ENCODE assay signal across 1 cellular context in the genomic region with DNA sequence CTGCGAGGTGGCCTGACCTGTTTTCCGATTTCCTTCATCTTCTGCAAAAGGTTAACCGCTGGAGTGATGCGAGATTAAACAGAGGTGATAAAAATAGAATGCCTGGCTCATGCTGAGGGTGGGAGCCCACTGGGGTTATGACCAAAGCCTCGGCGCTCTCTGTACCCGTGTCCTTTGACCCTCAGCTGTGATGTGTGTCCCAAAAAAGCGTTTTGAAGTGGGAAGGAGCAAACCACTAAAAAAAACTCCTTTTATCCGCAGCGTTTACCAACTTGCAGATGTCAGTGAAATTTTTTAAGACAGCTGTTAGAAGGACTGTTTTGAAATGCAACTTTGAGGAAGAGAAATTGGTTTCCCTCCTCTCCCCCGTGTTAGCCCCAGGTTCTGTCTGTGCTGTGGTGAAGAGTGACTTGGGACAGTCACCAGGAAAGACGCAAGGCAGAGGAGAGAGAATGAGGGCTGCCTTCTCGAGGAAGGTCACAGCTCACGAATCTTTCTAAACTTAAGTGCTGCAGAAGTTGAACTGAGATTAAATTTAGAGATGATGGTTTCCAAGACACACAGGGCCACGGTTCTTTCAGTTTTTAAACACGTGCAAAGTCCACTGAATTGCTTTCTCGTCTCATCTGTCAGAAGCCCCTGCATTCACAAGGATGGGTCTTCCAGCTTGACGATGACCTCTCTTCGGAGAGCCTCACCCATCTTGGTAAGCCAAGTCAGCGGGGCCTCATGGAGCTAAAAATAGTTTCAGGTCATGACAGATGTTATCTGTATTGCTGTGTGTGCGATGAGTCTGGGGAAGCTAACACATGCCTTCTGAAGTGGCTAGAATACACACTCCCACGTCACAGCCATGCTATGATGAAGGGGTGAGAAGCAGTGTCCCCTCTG.
TF ChIP-seq lines count a peak whose summit lies in the region.

No MANE protein-coding gene starts in this region.

TF ChIP-seq in HepG2, 621 proteins besides CTCF, POLR2A, EP300 and RAD21:
- no peak for TF ChIP-seq ZNF614 (CRISPR knock-in tag; IDR thresholded peaks at IDR 0.05; ENCODE audit: borderline replicate concordance)
- no peak for TF ChIP-seq ZNF619 (CRISPR knock-in tag; IDR thresholded peaks at IDR 0.05)
- TF ChIP-seq NFE2 (CRISPR knock-in tag; IDR thresholded peaks at IDR 0.05): no peak
- TF ChIP-seq, protein P1, sequence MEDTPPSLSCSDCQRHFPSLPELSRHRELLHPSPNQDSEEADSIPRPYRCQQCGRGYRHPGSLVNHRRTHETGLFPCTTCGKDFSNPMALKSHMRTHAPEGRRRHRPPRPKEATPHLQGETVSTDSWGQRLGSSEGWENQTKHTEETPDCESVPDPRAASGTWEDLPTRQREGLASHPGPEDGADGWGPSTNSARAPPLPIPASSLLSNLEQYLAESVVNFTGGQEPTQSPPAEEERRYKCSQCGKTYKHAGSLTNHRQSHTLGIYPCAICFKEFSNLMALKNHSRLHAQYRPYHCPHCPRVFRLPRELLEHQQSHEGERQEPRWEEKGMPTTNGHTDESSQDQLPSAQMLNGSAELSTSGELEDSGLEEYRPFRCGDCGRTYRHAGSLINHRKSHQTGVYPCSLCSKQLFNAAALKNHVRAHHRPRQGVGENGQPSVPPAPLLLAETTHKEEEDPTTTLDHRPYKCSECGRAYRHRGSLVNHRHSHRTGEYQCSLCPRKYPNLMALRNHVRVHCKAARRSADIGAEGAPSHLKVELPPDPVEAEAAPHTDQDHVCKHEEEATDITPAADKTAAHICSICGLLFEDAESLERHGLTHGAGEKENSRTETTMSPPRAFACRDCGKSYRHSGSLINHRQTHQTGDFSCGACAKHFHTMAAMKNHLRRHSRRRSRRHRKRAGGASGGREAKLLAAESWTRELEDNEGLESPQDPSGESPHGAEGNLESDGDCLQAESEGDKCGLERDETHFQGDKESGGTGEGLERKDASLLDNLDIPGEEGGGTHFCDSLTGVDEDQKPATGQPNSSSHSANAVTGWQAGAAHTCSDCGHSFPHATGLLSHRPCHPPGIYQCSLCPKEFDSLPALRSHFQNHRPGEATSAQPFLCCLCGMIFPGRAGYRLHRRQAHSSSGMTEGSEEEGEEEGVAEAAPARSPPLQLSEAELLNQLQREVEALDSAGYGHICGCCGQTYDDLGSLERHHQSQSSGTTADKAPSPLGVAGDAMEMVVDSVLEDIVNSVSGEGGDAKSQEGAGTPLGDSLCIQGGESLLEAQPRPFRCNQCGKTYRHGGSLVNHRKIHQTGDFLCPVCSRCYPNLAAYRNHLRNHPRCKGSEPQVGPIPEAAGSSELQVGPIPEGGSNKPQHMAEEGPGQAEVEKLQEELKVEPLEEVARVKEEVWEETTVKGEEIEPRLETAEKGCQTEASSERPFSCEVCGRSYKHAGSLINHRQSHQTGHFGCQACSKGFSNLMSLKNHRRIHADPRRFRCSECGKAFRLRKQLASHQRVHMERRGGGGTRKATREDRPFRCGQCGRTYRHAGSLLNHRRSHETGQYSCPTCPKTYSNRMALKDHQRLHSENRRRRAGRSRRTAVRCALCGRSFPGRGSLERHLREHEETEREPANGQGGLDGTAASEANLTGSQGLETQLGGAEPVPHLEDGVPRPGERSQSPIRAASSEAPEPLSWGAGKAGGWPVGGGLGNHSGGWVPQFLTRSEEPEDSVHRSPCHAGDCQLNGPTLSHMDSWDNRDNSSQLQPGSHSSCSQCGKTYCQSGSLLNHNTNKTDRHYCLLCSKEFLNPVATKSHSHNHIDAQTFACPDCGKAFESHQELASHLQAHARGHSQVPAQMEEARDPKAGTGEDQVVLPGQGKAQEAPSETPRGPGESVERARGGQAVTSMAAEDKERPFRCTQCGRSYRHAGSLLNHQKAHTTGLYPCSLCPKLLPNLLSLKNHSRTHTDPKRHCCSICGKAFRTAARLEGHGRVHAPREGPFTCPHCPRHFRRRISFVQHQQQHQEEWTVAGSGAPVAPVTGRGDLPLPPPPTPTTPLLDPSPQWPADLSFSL (CRISPR knock-in tag; IDR thresholded peaks at IDR 0.05): no peak
- TF ChIP-seq WIZ (CRISPR knock-in tag; IDR thresholded peaks at IDR 0.05): no peak
- TF ChIP-seq HNRNPH1 (optimal IDR thresholded peaks at IDR 0.05; ENCODE audit: low read depth, low read length): no peak
- no peak for TF ChIP-seq RBM22 (optimal IDR thresholded peaks at IDR 0.05; ENCODE audit: low read length)
- TF ChIP-seq ZNF549 (CRISPR knock-in tag; IDR thresholded peaks at IDR 0.05): no peak
- no peak for TF ChIP-seq SKI (IDR thresholded peaks at IDR 0.05; ENCODE audit: partially characterized antibody)
- no peak for TF ChIP-seq ZEB1 (IDR thresholded peaks at IDR 0.05; ENCODE audit: insufficient replicate concordance, low read depth)
- no peak for TF ChIP-seq ZNF878 (CRISPR knock-in tag; IDR thresholded peaks at IDR 0.05)
- TF ChIP-seq RBM39 (IDR thresholded peaks at IDR 0.05; ENCODE audit: low read depth, low read length, poor library complexity, severe bottlenecking): no peak
- TF ChIP-seq, protein P2, sequence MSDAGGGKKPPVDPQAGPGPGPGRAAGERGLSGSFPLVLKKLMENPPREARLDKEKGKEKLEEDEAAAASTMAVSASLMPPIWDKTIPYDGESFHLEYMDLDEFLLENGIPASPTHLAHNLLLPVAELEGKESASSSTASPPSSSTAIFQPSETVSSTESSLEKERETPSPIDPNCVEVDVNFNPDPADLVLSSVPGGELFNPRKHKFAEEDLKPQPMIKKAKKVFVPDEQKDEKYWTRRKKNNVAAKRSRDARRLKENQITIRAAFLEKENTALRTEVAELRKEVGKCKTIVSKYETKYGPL (CRISPR knock-in tag; IDR thresholded peaks at IDR 0.05): no peak
- TF ChIP-seq AHR (CRISPR knock-in tag; IDR thresholded peaks at IDR 0.05): no peak
- no peak for TF ChIP-seq ZNF556 (CRISPR knock-in tag; IDR thresholded peaks at IDR 0.05; ENCODE audit: borderline replicate concordance)
- TF ChIP-seq, protein P3, sequence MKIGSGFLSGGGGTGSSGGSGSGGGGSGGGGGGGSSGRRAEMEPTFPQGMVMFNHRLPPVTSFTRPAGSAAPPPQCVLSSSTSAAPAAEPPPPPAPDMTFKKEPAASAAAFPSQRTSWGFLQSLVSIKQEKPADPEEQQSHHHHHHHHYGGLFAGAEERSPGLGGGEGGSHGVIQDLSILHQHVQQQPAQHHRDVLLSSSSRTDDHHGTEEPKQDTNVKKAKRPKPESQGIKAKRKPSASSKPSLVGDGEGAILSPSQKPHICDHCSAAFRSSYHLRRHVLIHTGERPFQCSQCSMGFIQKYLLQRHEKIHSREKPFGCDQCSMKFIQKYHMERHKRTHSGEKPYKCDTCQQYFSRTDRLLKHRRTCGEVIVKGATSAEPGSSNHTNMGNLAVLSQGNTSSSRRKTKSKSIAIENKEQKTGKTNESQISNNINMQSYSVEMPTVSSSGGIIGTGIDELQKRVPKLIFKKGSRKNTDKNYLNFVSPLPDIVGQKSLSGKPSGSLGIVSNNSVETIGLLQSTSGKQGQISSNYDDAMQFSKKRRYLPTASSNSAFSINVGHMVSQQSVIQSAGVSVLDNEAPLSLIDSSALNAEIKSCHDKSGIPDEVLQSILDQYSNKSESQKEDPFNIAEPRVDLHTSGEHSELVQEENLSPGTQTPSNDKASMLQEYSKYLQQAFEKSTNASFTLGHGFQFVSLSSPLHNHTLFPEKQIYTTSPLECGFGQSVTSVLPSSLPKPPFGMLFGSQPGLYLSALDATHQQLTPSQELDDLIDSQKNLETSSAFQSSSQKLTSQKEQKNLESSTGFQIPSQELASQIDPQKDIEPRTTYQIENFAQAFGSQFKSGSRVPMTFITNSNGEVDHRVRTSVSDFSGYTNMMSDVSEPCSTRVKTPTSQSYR (CRISPR knock-in tag; IDR thresholded peaks at IDR 0.05; ENCODE audit: borderline replicate concordance): no peak
- TF ChIP-seq SP140L (CRISPR knock-in tag; IDR thresholded peaks at IDR 0.05; ENCODE audit: borderline replicate concordance): no peak
- TF ChIP-seq GATA4 (IDR thresholded peaks at IDR 0.05; ENCODE audit: borderline replicate concordance, low read depth): no peak
